Comparison of ENCODE assay signal across 36 cellular contexts in the genomic region with DNA sequence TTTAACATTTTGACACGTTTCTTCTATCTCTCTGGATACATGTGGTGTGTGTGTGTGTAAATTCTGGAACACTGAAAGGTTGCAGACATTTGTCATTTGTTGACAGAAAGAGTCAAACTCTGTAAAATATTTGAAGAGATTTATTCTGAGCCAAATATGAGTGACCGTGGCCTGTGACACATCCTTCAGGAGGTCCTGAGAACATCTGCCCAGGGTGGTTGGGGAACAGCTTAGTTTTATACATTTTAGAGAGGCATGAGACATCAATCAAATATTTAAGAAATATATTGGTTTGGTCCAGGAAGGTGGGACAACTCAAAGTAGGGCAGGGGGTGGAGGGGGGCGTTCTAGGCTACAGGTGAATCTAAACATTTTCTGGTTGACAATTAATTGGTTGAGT. TPM values are rescaled to one million over a fixed set of nuclear protein-coding genes. Genes with fewer than 3 reads are reported as not detected.
"Had no signal": no experiment of that assay in that cellular context is flagged by ENCODE, and none has a peak within 500 bp of the region (broad histone marks: within the 10 kb centered on the region; RNA-seq: fewer than 3 reads in every experiment).

No MANE protein-coding gene starts in this region.

- H3K9me3 ChIP-seq: left ventricle myocardium inferior, mucosa of descending colon, right atrium auricular region, right lobe of liver, tibial nerve, uterus had no signal

- H3K36me3 Mint-ChIP-seq: memory B cell; stimulated activated memory B cell treated with anti-CD40 and anti-IgM and Interleukin-4, amounts not matched to agents 10 μg/mL and 1 μg/mL and 100 μg/mL, for 72 hours; type B pancreatic cell had no signal

- DNase-seq: islet precursor cell; left ventricle myocardium inferior; midbrain; mucosa of descending colon; naive thymus-derived CD8-positive, alpha-beta T cell; nucleus accumbens; right lobe of liver; stimulated activated CD4-positive, alpha-beta T cell treated with anti-CD3 and anti-CD28 coated beads, Interleukin-1b, Interleukin-23, amount 100 ng/mL, for 48 hours; stimulated activated CD4-positive, alpha-beta T cell treated with anti-CD3 and anti-CD28 coated beads, Interleukin-2, amount 100 ng/mL, for 48 hours; stimulated activated CD4-positive, alpha-beta T cell treated with anti-CD3 and anti-CD28 coated beads, Interleukin-4, amount 100 ng/mL, for 4 hours; stimulated activated CD8-positive, alpha-beta memory T cell treated with anti-CD3 and anti-CD28 coated beads, Interleukin-4, amount 100 ng/mL, for 48 hours; stimulated activated naive CD4-positive, alpha-beta T cell treated with Interleukin-2 at 50 U/mL for 16 hours; stimulated activated naive CD8-positive, alpha-beta T cell treated with anti-CD3 and anti-CD28 coated beads, Interleukin-15, amount 100 ng/mL, for 72 hours; substantia nigra; uterus had no signal

- H3K27ac ChIP-seq: left ventricle myocardium inferior, parathyroid adenoma, right atrium auricular region, right lobe of liver, tibial nerve, uterus had no signal

- H3K4me1 Mint-ChIP-seq: memory B cell; nephron; neural crest cell; stimulated activated memory B cell treated with anti-CD40 and anti-IgM and Interleukin-4, amounts not matched to agents 10 μg/mL and 1 μg/mL and 100 μg/mL, for 72 hours had no signal

- H3K4me3 Mint-ChIP-seq: memory B cell; naive thymus-derived CD8-positive, alpha-beta T cell; nephron; neural crest cell; stimulated activated memory B cell treated with anti-CD40 and anti-IgM and Interleukin-4, amounts not matched to agents 10 μg/mL and 1 μg/mL and 100 μg/mL, for 72 hours; stimulated activated naive CD8-positive, alpha-beta T cell treated with anti-CD3 and anti-CD28 coated beads, Interleukin-15, amount 100 ng/mL, for 72 hours; type B pancreatic cell had no signal

- ATAC-seq: mucosa of descending colon; naive thymus-derived CD8-positive, alpha-beta T cell; right lobe of liver; stimulated activated memory B cell treated with anti-CD40 and anti-IgM and Interleukin-4, amounts not matched to agents 10 μg/mL and 1 μg/mL and 100 μg/mL, for 72 hours; stimulated activated naive CD8-positive, alpha-beta T cell treated with anti-CD3 and anti-CD28 coated beads, Interleukin-15, amount 100 ng/mL, for 72 hours had no signal

- H3K27me3 ChIP-seq: right atrium auricular region, right lobe of liver, uterus had no signal

- H3K27ac Mint-ChIP-seq: memory B cell; nephron; stimulated activated memory B cell treated with anti-CD40 and anti-IgM and Interleukin-4, amounts not matched to agents 10 μg/mL and 1 μg/mL and 100 μg/mL, for 72 hours; stimulated activated naive CD8-positive, alpha-beta T cell treated with anti-CD3 and anti-CD28 coated beads, Interleukin-15, amount 100 ng/mL, for 72 hours; type B pancreatic cell had no signal

- H3K4me1 ChIP-seq: left ventricle myocardium inferior, parathyroid adenoma, right atrium auricular region, right lobe of liver, tibial nerve, uterus had no signal

- H3K36me3 ChIP-seq: left ventricle myocardium inferior, right atrium auricular region, right lobe of liver, tibial nerve, uterus had no signal

- H3K4me3 ChIP-seq: left ventricle myocardium inferior, lung, mucosa of descending colon, right atrium auricular region, right lobe of liver, smooth muscle cell, tibial nerve, uterus had no signal

- H3K27me3 Mint-ChIP-seq: naive thymus-derived CD8-positive, alpha-beta T cell; stimulated activated memory B cell treated with anti-CD40 and anti-IgM and Interleukin-4, amounts not matched to agents 10 μg/mL and 1 μg/mL and 100 μg/mL, for 72 hours; stimulated activated naive CD8-positive, alpha-beta T cell treated with anti-CD3 and anti-CD28 coated beads, Interleukin-15, amount 100 ng/mL, for 72 hours; type B pancreatic cell had no signal

- H3K9me3 Mint-ChIP-seq: memory B cell; stimulated activated memory B cell treated with anti-CD40 and anti-IgM and Interleukin-4, amounts not matched to agents 10 μg/mL and 1 μg/mL and 100 μg/mL, for 72 hours; type B pancreatic cell had no signal

RNA-seq across cellular contexts. Expression of a gene that starts 40.7 kb away (rescaled TPM):
- total RNA-seq: kidney epithelial cell, left ventricle myocardium inferior, lower leg skin, mesenteric fat pad, myocyte, neural crest cell, osteocyte, posterior vena cava, pulmonary artery endothelial cell, renal cortical epithelial cell, skeletal muscle tissue, smooth muscle cell, temporal lobe, ureter had no signal
- polyA plus RNA-seq: smooth muscle cell had no signal
